ENCODE assay signal across 9 cellular contexts in the genomic region with DNA sequence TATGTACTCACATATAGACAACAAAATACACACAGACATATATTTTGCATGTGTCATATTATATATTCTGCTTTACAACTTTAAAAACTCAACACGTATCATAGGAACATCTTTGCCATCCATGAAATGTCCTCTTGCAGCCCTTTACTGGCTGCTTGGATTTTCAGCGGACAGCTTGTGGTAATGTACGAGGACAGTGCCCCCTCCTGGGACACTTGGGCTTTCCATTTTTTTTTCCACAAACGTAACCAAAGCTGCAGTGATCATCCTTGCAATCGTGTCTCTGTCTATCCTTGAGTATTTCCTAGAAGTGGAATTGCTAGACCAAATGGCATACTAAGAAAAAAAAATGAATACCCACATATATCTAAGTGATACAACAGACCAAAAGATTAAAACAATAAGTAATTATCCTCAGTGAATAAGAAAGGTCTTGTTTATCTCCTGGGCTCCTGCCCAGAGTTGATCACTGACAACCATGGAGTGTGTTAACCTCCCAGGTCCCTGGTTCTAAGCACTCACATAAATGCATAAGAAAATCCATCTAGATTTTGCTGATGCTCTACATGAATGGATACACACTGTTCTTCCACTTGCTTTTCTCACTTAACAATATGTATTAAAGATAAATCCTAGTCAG. TPM values are rescaled to one million over a fixed set of nuclear protein-coding genes. Genes with fewer than 3 reads are reported as not detected.
DNase-seq lines count a peak whose midpoint lies in the region; ATAC-seq and TF ChIP-seq lines count a peak whose summit lies in the region.
"Had no signal": no experiment of that assay in that cellular context is flagged by ENCODE, and none has a peak within 500 bp of the region (broad histone marks: within the 10 kb centered on the region; RNA-seq: fewer than 3 reads in every experiment).

No MANE protein-coding gene starts in this region.

- H3K27me3 ChIP-seq in Karpas-422 (ENCODE audit: low read length), result no peaks in the 10 kb centered on the region
- no peaks in the 10 kb centered on the region for H3K27me3 ChIP-seq in cardiac muscle cell
- peaks cover 0 to 8% (median 0%) of the 10 kb centered on the region in 3 donors for H3K27me3 ChIP-seq in sigmoid colon

- H3K36me3 ChIP-seq in Karpas-422 (ENCODE audit: insufficient read depth, low read length), result no peaks in the 10 kb centered on the region
- H3K36me3 ChIP-seq in cardiac muscle cell, result no peaks in the 10 kb centered on the region
- no peaks in the 10 kb centered on the region for H3K36me3 ChIP-seq in sigmoid colon

- no peaks in the 10 kb centered on the region for H3K9me3 Mint-ChIP-seq in stimulated activated effector memory CD8-positive, alpha-beta T cell treated with anti-CD3 and anti-CD28 coated beads, Interleukin-12 subunit alpha, Interleukin-12 subunit beta, amount 100 ng/mL, for 72 hours

- 3 to 5% methylated on average over 5 of the region's 5 CpGs for WGBS in sigmoid colon, 2 donors

- no peaks in the 10 kb centered on the region for H4K20me1 ChIP-seq in Karpas-422 (ENCODE audit: insufficient read depth, low read depth, low read length)

- H3K4me3 Mint-ChIP-seq in stimulated activated effector memory CD8-positive, alpha-beta T cell treated with anti-CD3 and anti-CD28 coated beads, Interleukin-12 subunit alpha, Interleukin-12 subunit beta, amount 100 ng/mL, for 72 hours, result no peak overlapping the region

- no peaks in the 10 kb centered on the region for H3K36me3 Mint-ChIP-seq in stimulated activated effector memory CD8-positive, alpha-beta T cell treated with anti-CD3 and anti-CD28 coated beads, Interleukin-12 subunit alpha, Interleukin-12 subunit beta, amount 100 ng/mL, for 72 hours

- H3K4me3 ChIP-seq in Karpas-422 (ENCODE audit: low read length), result no peak overlapping the region
- H3K4me3 ChIP-seq in cardiac muscle cell, result no peak overlapping the region
- no peak overlapping the region for H3K4me3 ChIP-seq in sigmoid colon
- H3K4me3 ChIP-seq: SK-N-MC had no signal

- TF ChIP-seq CTCF in VCaP (conservative IDR thresholded peaks at IDR 0.05) (peak; percentile 88), cardiac muscle cell (IDR thresholded peaks at IDR 0.05; ENCODE audit: low read depth, low read length) (peak; percentile 75), sigmoid colon (IDR thresholded peaks at IDR 0.05) (peak; percentile 12 to 52 (median 30))

- H3K4me2 ChIP-seq in Karpas-422 (ENCODE audit: low read depth, low read length, poor library complexity, severe bottlenecking), result no peak overlapping the region

- no peaks in the 10 kb centered on the region for H3K9me2 ChIP-seq in Karpas-422 (replicated peaks; ENCODE audit: insufficient read depth, low read length)

- TF ChIP-seq POLR2A in sigmoid colon (IDR thresholded peaks at IDR 0.05), result no peak

- ATAC-seq in stimulated activated effector memory CD8-positive, alpha-beta T cell treated with anti-CD3 and anti-CD28 coated beads, Interleukin-12 subunit alpha, Interleukin-12 subunit beta, amount 100 ng/mL, for 72 hours, result no peak
- no peak for ATAC-seq in GM21367 (IDR thresholded peaks at IDR 0.05; ENCODE audit: unreplicated experiment)

- no peaks in the 10 kb centered on the region for H3K79me2 ChIP-seq in Karpas-422 (ENCODE audit: low read length)

- H3K4me1 Mint-ChIP-seq in stimulated activated effector memory CD8-positive, alpha-beta T cell treated with anti-CD3 and anti-CD28 coated beads, Interleukin-12 subunit alpha, Interleukin-12 subunit beta, amount 100 ng/mL, for 72 hours, result no peaks in the 10 kb centered on the region

- H3K27ac Mint-ChIP-seq in stimulated activated effector memory CD8-positive, alpha-beta T cell treated with anti-CD3 and anti-CD28 coated beads, Interleukin-12 subunit alpha, Interleukin-12 subunit beta, amount 100 ng/mL, for 72 hours, result no peak overlapping the region

- H3K4me1 ChIP-seq in Karpas-422 (ENCODE audit: low read length) (no peaks in the 10 kb centered on the region), cardiac muscle cell (ENCODE audit: low read depth) (no peaks in the 10 kb centered on the region), sigmoid colon (no peaks in the 10 kb centered on the region)

- H3K9ac ChIP-seq in Karpas-422 (ENCODE audit: low read length), result no peak overlapping the region

- TF ChIP-seq EP300 in sigmoid colon (IDR thresholded peaks at IDR 0.05), result no peak

- H3K9me3 ChIP-seq in Karpas-422 (ENCODE audit: low read length) (no peaks in the 10 kb centered on the region), cardiac muscle cell (ENCODE audit: low read depth) (no peaks in the 10 kb centered on the region), sigmoid colon (no peaks in the 10 kb centered on the region)

- no peak overlapping the region for H2AFZ ChIP-seq in Karpas-422 (ENCODE audit: low read length)

- no peak overlapping the region for H3K27ac ChIP-seq in Karpas-422 (ENCODE audit: low read length)
- no peak overlapping the region for H3K27ac ChIP-seq in VCaP
- no peak overlapping the region for H3K27ac ChIP-seq in cardiac muscle cell
- H3K27ac ChIP-seq in sigmoid colon, result no peak overlapping the region
- H3K27ac ChIP-seq: SK-N-MC had no signal

- intact Hi-C loops in sigmoid colon (cut with DNase I), result loop anchor here (2.0 to 5.0 kb wide), 2 partner anchors 95 to 265 kb away; no protein-coding TSS in a partner anchor

- DNase-seq in D341Med (ENCODE audit: low spot score) (peak; percentile 70), Karpas-422 (peak; percentile 67), cardiac muscle cell (ENCODE audit: low read depth in 1 of 2, low spot score in 1 of 2) (peak; percentile 70 to 81), sigmoid colon (peak; percentile 72)
- no peak for DNase-seq in stimulated activated effector memory CD8-positive, alpha-beta T cell treated with anti-CD3 and anti-CD28 coated beads, Interleukin-12 subunit alpha, Interleukin-12 subunit beta, amount 100 ng/mL, for 72 hours (ENCODE audit: low spot score in 2 of 2)
- no peak for DNase-seq in activated CD4-positive, CD25-positive, alpha-beta regulatory T cell treated with anti-CD3 and anti-CD28 coated beads, Interleukin-2, amount 50 U/mL, for 72 hours

RNA-seq across cellular contexts. Expression of a gene that starts 18.1 kb away (rescaled TPM):
- total RNA-seq in Karpas-422 (2014; rRNA removed; shearing (Covaris generic); ENCODE audit: low replicate concordance), result not detected in 2 replicates
- total RNA-seq in cardiac muscle cell, result not detected in 2 replicates
- polyA plus RNA-seq in cardiac muscle cell, result not detected in 2 replicates
- total RNA-seq in sigmoid colon, result under 1 TPM in 1 of 4 donors, not detected in 3; 0.99 TPM
- under 1 TPM in 1 of 3 donors, not detected in 2; 0.09 TPM for polyA plus RNA-seq in sigmoid colon

RNA-seq across cellular contexts. Expression of a gene that starts 24.2 kb away (rescaled TPM):
- total RNA-seq in Karpas-422 (2014; rRNA removed; shearing (Covaris generic); ENCODE audit: low replicate concordance), result not detected in 2 replicates
- total RNA-seq in cardiac muscle cell (not detected in 2 replicates), sigmoid colon (under 1 TPM in 1 of 4 donors, not detected in 3; 0.49 TPM)
- polyA plus RNA-seq in cardiac muscle cell (not detected in 2 replicates), sigmoid colon (1 to 10 TPM in 1 of 3 donors, not detected in 2; 1.9 TPM)

Comparison
In these comparisons a context has a peak if more than half of its experiments do, and no peak if none do; other contexts are left out.
1. DNase-seq: peak in D341Med (single experiment), Karpas-422 (single experiment), cardiac muscle cell (2 of 2) and sigmoid colon (single experiment); none in stimulated activated effector memory CD8-positive, alpha-beta T cell treated with anti-CD3 and anti-CD28 coated beads, Interleukin-12 subunit alpha, Interleukin-12 subunit beta, amount 100 ng/mL, for 72 hours (0 of 2) and activated CD4-positive, CD25-positive, alpha-beta regulatory T cell treated with anti-CD3 and anti-CD28 coated beads, Interleukin-2, amount 50 U/mL, for 72 hours (single experiment).
2. CTCF ChIP-seq: peak in every context shown above with its lines; median percentile 88 in VCaP; 75 in cardiac muscle cell; 30 in sigmoid colon.